Comparison of ENCODE assay signal across 1 cellular context in the genomic region with DNA sequence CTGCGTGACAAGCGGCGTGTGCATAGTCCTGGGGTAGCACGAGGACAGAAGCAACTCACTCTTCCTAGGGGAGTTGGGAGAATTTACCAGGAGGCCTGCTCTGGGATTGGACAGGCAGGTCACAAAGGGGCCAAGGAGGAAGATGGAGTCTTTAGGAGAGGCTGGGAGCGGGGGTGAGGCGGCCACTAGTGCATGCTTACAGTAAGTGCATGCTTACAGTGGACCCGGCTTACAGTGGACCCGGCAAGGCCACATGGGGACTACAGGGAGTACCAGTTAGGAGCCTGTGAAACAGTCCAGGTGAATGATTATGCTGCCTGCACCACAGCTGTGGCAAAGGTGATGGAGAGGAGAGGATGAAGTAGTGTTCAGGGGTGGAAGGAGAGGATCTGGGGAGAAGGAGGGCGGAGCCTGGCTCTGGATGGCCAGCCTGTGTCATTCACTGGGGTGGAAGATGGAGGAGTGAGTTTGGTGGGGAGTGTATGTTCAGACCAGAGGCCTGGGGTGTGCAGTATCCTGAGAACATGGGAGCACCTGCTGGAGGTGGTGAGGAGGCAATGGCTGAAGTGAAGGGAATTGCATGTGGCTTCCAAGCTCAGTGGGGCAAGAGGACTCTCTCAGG.
TF ChIP-seq lines count a peak whose summit lies in the region.

No MANE protein-coding gene starts in this region.

TF ChIP-seq in WTC11, 78 proteins besides CTCF, POLR2A, EP300 and RAD21 (continued from another document):
- TF ChIP-seq GRHL2 (CRISPR knock-in tag; IDR thresholded peaks at IDR 0.05; ENCODE audit: insufficient replicate concordance, severe bottlenecking) = no peak
- TF ChIP-seq AFF4 (CRISPR knock-in tag; IDR thresholded peaks at IDR 0.05; ENCODE audit: borderline replicate concordance) = no peak
- TF ChIP-seq FOXP1 (CRISPR knock-in tag; IDR thresholded peaks at IDR 0.05; ENCODE audit: borderline replicate concordance) = no peak
- TF ChIP-seq, protein P1, sequence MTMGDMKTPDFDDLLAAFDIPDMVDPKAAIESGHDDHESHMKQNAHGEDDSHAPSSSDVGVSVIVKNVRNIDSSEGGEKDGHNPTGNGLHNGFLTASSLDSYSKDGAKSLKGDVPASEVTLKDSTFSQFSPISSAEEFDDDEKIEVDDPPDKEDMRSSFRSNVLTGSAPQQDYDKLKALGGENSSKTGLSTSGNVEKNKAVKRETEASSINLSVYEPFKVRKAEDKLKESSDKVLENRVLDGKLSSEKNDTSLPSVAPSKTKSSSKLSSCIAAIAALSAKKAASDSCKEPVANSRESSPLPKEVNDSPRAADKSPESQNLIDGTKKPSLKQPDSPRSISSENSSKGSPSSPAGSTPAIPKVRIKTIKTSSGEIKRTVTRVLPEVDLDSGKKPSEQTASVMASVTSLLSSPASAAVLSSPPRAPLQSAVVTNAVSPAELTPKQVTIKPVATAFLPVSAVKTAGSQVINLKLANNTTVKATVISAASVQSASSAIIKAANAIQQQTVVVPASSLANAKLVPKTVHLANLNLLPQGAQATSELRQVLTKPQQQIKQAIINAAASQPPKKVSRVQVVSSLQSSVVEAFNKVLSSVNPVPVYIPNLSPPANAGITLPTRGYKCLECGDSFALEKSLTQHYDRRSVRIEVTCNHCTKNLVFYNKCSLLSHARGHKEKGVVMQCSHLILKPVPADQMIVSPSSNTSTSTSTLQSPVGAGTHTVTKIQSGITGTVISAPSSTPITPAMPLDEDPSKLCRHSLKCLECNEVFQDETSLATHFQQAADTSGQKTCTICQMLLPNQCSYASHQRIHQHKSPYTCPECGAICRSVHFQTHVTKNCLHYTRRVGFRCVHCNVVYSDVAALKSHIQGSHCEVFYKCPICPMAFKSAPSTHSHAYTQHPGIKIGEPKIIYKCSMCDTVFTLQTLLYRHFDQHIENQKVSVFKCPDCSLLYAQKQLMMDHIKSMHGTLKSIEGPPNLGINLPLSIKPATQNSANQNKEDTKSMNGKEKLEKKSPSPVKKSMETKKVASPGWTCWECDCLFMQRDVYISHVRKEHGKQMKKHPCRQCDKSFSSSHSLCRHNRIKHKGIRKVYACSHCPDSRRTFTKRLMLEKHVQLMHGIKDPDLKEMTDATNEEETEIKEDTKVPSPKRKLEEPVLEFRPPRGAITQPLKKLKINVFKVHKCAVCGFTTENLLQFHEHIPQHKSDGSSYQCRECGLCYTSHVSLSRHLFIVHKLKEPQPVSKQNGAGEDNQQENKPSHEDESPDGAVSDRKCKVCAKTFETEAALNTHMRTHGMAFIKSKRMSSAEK (CRISPR knock-in tag; IDR thresholded peaks at IDR 0.05; ENCODE audit: borderline replicate concordance) = no peak
- TF ChIP-seq CREB1 (CRISPR knock-in tag; IDR thresholded peaks at IDR 0.05) = no peak
- TF ChIP-seq, protein P2, sequence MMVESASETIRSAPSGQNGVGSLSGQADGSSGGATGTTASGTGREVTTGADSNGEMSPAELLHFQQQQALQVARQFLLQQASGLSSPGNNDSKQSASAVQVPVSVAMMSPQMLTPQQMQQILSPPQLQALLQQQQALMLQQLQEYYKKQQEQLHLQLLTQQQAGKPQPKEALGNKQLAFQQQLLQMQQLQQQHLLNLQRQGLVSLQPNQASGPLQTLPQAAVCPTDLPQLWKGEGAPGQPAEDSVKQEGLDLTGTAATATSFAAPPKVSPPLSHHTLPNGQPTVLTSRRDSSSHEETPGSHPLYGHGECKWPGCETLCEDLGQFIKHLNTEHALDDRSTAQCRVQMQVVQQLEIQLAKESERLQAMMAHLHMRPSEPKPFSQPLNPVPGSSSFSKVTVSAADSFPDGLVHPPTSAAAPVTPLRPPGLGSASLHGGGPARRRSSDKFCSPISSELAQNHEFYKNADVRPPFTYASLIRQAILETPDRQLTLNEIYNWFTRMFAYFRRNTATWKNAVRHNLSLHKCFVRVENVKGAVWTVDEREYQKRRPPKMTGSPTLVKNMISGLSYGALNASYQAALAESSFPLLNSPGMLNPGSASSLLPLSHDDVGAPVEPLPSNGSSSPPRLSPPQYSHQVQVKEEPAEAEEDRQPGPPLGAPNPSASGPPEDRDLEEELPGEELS (CRISPR knock-in tag; IDR thresholded peaks at IDR 0.05) = no peak
- TF ChIP-seq KAT7 (CRISPR knock-in tag; IDR thresholded peaks at IDR 0.05; ENCODE audit: borderline replicate concordance) = no peak
- no peak for TF ChIP-seq ZNF121 (CRISPR knock-in tag; IDR thresholded peaks at IDR 0.05)
